In genomic region chr22:38788016-38788415, GRCh38 we compare ENCODE assay signal across 13 cellular contexts. TPM values are rescaled to one million over a fixed set of nuclear protein-coding genes. Genes with fewer than 3 reads are reported as not detected.
DNase-seq lines count a peak whose midpoint lies in the region; ATAC-seq, FAIRE-seq and TF ChIP-seq lines count a peak whose summit lies in the region.
"Had no signal": no experiment of that assay in that cellular context is flagged by ENCODE, and none has a peak within 500 bp of the region (broad histone marks: within the 10 kb centered on the region; RNA-seq: fewer than 3 reads in every experiment).

No MANE protein-coding gene starts in this region.

- peaks cover 3 to 8% of the 10 kb centered on the region in 2 donors for H3K36me3 ChIP-seq in kidney (ENCODE audit: control insufficient read depth in 1 of 2, insufficient read depth in 2 of 2, low read length in 2 of 2)

- peaks cover 6 to 8% of the 10 kb centered on the region in 2 donors for H3K4me1 ChIP-seq in kidney (ENCODE audit: control insufficient read depth in 1 of 2, insufficient read depth in 1 of 2, low read depth in 1 of 2, low read length in 2 of 2)

- peaks cover 10% of the 10 kb centered on the region for H3K36me3 Mint-ChIP-seq in brain

- H3K9me3 ChIP-seq in kidney (ENCODE audit: control insufficient read depth in 1 of 2, low read length in 2 of 2), result no peaks in the 10 kb centered on the region

- H3K4me1 Mint-ChIP-seq in brain, result peaks cover 40% of the 10 kb centered on the region

- no peak overlapping the region for H3K9ac ChIP-seq in kidney (ENCODE audit: low read length in 2 of 2)

- TF ChIP-seq CTCF in brain (conservative IDR thresholded peaks at IDR 0.05) (no peak), kidney (IDR thresholded peaks at IDR 0.05; ENCODE audit: borderline replicate concordance, extremely low read depth, insufficient read depth) (no peak)

- peak overlapping the region in 4 of 5 experiments; percentile 40 to 65 (median 56) for H3K4me3 Mint-ChIP-seq in brain
- H3K4me3 Mint-ChIP-seq: activated CD4-positive, alpha-beta T cell treated with anti-CD3 and anti-CD28 coated beads, Interleukin-2, amount 10 ng/mL, durations not matched to agents 24 days and 14 days; IgD-negative memory B cell; naive thymus-derived CD4-positive, alpha-beta T cell had no signal

- H3K4me3 ChIP-seq in kidney (ENCODE audit: low read length in 2 of 2), result no peak overlapping the region

- peaks cover under 1% of the 10 kb centered on the region for H3K27me3 Mint-ChIP-seq in brain
- H3K27me3 Mint-ChIP-seq: activated CD4-positive, alpha-beta T cell treated with anti-CD3 and anti-CD28 coated beads, Interleukin-2, amount 10 ng/mL, durations not matched to agents 24 days and 14 days; IgD-negative memory B cell; naive thymus-derived CD4-positive, alpha-beta T cell had no signal

- H3K27ac ChIP-seq in kidney (ENCODE audit: low read depth in 2 of 2, low read length in 2 of 2) (peak overlapping the region in 1 of 2 donors; percentile 44), temporal lobe (ENCODE audit: low read depth, low read length) (peak overlapping the region; percentile 44)

- DNase-seq in NCI-H2029 treated with DMSO at 0.1 percent for 48 hours (lab: John Stamatoyannopoulos, UW), result peak; percentile 32
- DNase-seq in kidney, result peak; percentile 59
- DNase-seq in activated gamma-delta T cell treated with Interleukin-2 at 50 U/mL for 16 hours, result no peak
- no peak for DNase-seq in NCI-H187 (lab: John Stamatoyannopoulos, UW)
- DNase-seq in NCI-H82 (lab: John Stamatoyannopoulos, UW), result no peak
- DNase-seq: activated CD4-positive, alpha-beta T cell treated with anti-CD3 and anti-CD28 coated beads, Interleukin-2, amount 10 ng/mL, durations not matched to agents 24 days and 14 days; activated gamma-delta T cell; naive thymus-derived CD4-positive, alpha-beta T cell had no signal

- intact Hi-C loops in kidney (cut with DNase I), result no loop called here

- H3K27ac Mint-ChIP-seq in brain, result peak overlapping the region in 2 of 5 experiments; percentile 85 to 91
- H3K27ac Mint-ChIP-seq: activated CD4-positive, alpha-beta T cell treated with anti-CD3 and anti-CD28 coated beads, Interleukin-2, amount 10 ng/mL, durations not matched to agents 24 days and 14 days; IgD-negative memory B cell had no signal

- H3K9me3 Mint-ChIP-seq in brain, result no peaks in the 10 kb centered on the region
- H3K9me3 Mint-ChIP-seq: activated CD4-positive, alpha-beta T cell treated with anti-CD3 and anti-CD28 coated beads, Interleukin-2, amount 10 ng/mL, durations not matched to agents 24 days and 14 days; IgD-negative memory B cell; naive thymus-derived CD4-positive, alpha-beta T cell had no signal

- FAIRE-seq in kidney (lab: Jason Lieb, UNC), result no peak
- FAIRE-seq: GM18507 had no signal

- ATAC-seq in GM21423 (IDR thresholded peaks at IDR 0.05; ENCODE audit: unreplicated experiment), result no peak
- ATAC-seq: naive thymus-derived CD4-positive, alpha-beta T cell had no signal

RNA-seq across cellular contexts. Expression of gene DNAL4, which starts 5.9 kb away (rescaled TPM):
- polyA plus RNA-seq in brain (ENCODE audit: insufficient read depth, low read depth, low replicate concordance), result 61.4 TPM
- total RNA-seq in kidney, result 26.5 TPM
- 39.7 TPM for polyA plus RNA-seq in kidney (ENCODE audit: insufficient read depth, low read depth, low replicate concordance)
- total RNA-seq in temporal lobe, result 17.7 TPM

RNA-seq across cellular contexts. Expression of gene SUN2, which starts 32.2 kb away (rescaled TPM):
- 251 TPM for polyA plus RNA-seq in brain (ENCODE audit: insufficient read depth, low read depth, low replicate concordance)
- total RNA-seq in kidney, result 199 TPM
- 41.7 TPM for polyA plus RNA-seq in kidney (ENCODE audit: insufficient read depth, low read depth, low replicate concordance)
- total RNA-seq in temporal lobe, result 77.9 TPM

RNA-seq across cellular contexts. Expression of gene NPTXR, which starts 55.8 kb away (rescaled TPM):
- polyA plus RNA-seq in brain (ENCODE audit: insufficient read depth, low read depth, low replicate concordance), result 120 TPM
- 12.5 TPM for total RNA-seq in kidney
- 1.1 TPM for polyA plus RNA-seq in kidney (ENCODE audit: insufficient read depth, low read depth, low replicate concordance)
- total RNA-seq in temporal lobe, result 20.9 TPM

Comparison
In these comparisons a context has a peak if more than half of its experiments do, and no peak if none do; other contexts are left out.
1. DNase-seq: peak in NCI-H2029 treated with DMSO at 0.1 percent for 48 hours (single experiment) and kidney (single experiment); none in activated gamma-delta T cell treated with Interleukin-2 at 50 U/mL for 16 hours (single experiment), NCI-H187 (0 of 2) and NCI-H82 (single experiment).